In genomic region chr6:35920793-35921732, GRCh38 we compare ENCODE assay signal across 8 cellular contexts. TPM values are rescaled to one million over a fixed set of nuclear protein-coding genes. Genes with fewer than 3 reads are reported as not detected.
A peak's percentile ranks its signal among the peaks of the same experiment; 100 is the strongest.
DNase-seq lines count a peak whose midpoint lies in the region; ATAC-seq and TF ChIP-seq lines count a peak whose summit lies in the region.

TSS of gene SRPK1 (minus strand) at chr6:35921098. CDS start at chr6:35921056, 42 bp downstream.

- H3K4me3 ChIP-seq in GM08714 (ENCODE audit: low read length) (peak within 1 kb of the TSS; percentile 99), testis (peak within 1 kb of the TSS; percentile 77 to 80)

- H3K4me3 Mint-ChIP-seq in HFFc6 (peak within 1 kb of the TSS; percentile 99), glutamatergic neuron (ENCODE audit: unreplicated experiment) (peak within 1 kb of the TSS; percentile 100), osteocyte (ENCODE audit: unreplicated experiment) (peak within 1 kb of the TSS; percentile 96)

- no peak for TF ChIP-seq POLR2A in testis (IDR thresholded peaks at IDR 0.05)

- H3K27me3 Mint-ChIP-seq in HFFc6 (ENCODE audit: insufficient read depth) (no peaks in the 10 kb centered on the region; the same call in 1 of the 2 replicates), glutamatergic neuron (ENCODE audit: unreplicated experiment) (peaks cover 5% of the 10 kb centered on the region), osteocyte (ENCODE audit: unreplicated experiment) (no peaks in the 10 kb centered on the region)

- H3K9me3 Mint-ChIP-seq in HFFc6 (no peaks in the 10 kb centered on the region), glutamatergic neuron (ENCODE audit: unreplicated experiment) (peaks cover 5% of the 10 kb centered on the region), osteocyte (ENCODE audit: unreplicated experiment) (no peaks in the 10 kb centered on the region)
- no peaks in the 10 kb centered on the region for H3K9me3 Mint-ChIP-seq in activated naive CD4-positive, alpha-beta T cell treated with anti-CD3 and anti-CD28 coated beads, Interleukin-2, amount 50 U/mL, for 72 hours

- 0 to 1% methylated on average over 13 to 69 of the region's 69 CpGs for WGBS in testis, 2 donors

- H3K4me1 Mint-ChIP-seq in HFFc6 (ENCODE audit: low read depth) = peaks cover 53% of the 10 kb centered on the region
- H3K4me1 Mint-ChIP-seq in glutamatergic neuron (ENCODE audit: low read depth, unreplicated experiment) = peaks cover 25% of the 10 kb centered on the region
- H3K4me1 Mint-ChIP-seq in osteocyte (ENCODE audit: unreplicated experiment) = peaks cover 37% of the 10 kb centered on the region

- TF ChIP-seq CTCF in HFFc6 (IDR thresholded peaks at IDR 0.05) = no peak
- TF ChIP-seq CTCF in glutamatergic neuron (IDR thresholded peaks at IDR 0.05; ENCODE audit: partially characterized antibody, unreplicated experiment) = no peak
- TF ChIP-seq CTCF in osteocyte (IDR thresholded peaks at IDR 0.05) = no peak
- TF ChIP-seq CTCF in testis (IDR thresholded peaks at IDR 0.05) = no peak

- peak; percentile 74 to 85 for ATAC-seq in activated naive CD4-positive, alpha-beta T cell treated with anti-CD3 and anti-CD28 coated beads, Interleukin-2, amount 50 U/mL, for 72 hours

- H3K36me3 Mint-ChIP-seq in HFFc6 (ENCODE audit: low read depth) (peaks cover 13% of the 10 kb centered on the region; the same call in 1 of the 2 replicates), glutamatergic neuron (ENCODE audit: unreplicated experiment) (no peaks in the 10 kb centered on the region), osteocyte (ENCODE audit: unreplicated experiment) (peaks cover 4% of the 10 kb centered on the region)
- H3K36me3 Mint-ChIP-seq in activated naive CD4-positive, alpha-beta T cell treated with anti-CD3 and anti-CD28 coated beads, Interleukin-2, amount 50 U/mL, for 72 hours = peaks cover 28 to 36% of the 10 kb centered on the region in 2 donors

- no peaks in the 10 kb centered on the region for H3K27me3 ChIP-seq in testis

- H3K36me3 ChIP-seq in testis (ENCODE audit: low read depth, missing control alignments) = no peaks in the 10 kb centered on the region

- peak; percentile 68 for DNase-seq in HFFc6
- DNase-seq in NCI-H1048 (lab: John Stamatoyannopoulos, UW) = peak; percentile 70
- DNase-seq in SKM-1 treated with dmso at 0.1 percent for 144 hours (lab: John Stamatoyannopoulos, UW; ENCODE audit: unreplicated experiment) = peak; percentile 81
- peak; percentile 86 to 92 for DNase-seq in activated naive CD4-positive, alpha-beta T cell treated with anti-CD3 and anti-CD28 coated beads, Interleukin-2, amount 50 U/mL, for 72 hours (ENCODE audit: low spot score in 2 of 2)
- peak; percentile 92 for DNase-seq in glutamatergic neuron
- DNase-seq in osteocyte (ENCODE audit: extremely low spot score, unreplicated experiment) = peak; percentile 95
- peak; percentile 91 for DNase-seq in testis

- H3K27ac Mint-ChIP-seq in HFFc6 = peak within 1 kb of the TSS; percentile 91
- H3K27ac Mint-ChIP-seq in activated naive CD4-positive, alpha-beta T cell treated with anti-CD3 and anti-CD28 coated beads, Interleukin-2, amount 50 U/mL, for 72 hours = peak within 1 kb of the TSS; percentile 98
- peak within 1 kb of the TSS; percentile 94 for H3K27ac Mint-ChIP-seq in glutamatergic neuron (ENCODE audit: unreplicated experiment)
- peak within 1 kb of the TSS; percentile 79 for H3K27ac Mint-ChIP-seq in osteocyte (ENCODE audit: unreplicated experiment)

- intact Hi-C loops in testis (cut with DNase I; ENCODE audit: low total_unique reads) = no loop called here

- H3K9me3 ChIP-seq in testis = no peaks in the 10 kb centered on the region

- peak within 1 kb of the TSS; percentile 46 to 82 for H3K27ac ChIP-seq in testis

- peaks cover 5% of the 10 kb centered on the region for H3K4me1 ChIP-seq in testis

RNA-seq across cellular contexts. Expression of gene SRPK1, which starts in this region (rescaled TPM):
- 10 to 100 TPM; 45.9 to 55.2 (median 48.3) TPM for total RNA-seq in HFFc6 (2021; fragmentation: NEBNext Ultra II Directional; extraction: Animal tissue kit (Norgen Biotek cat#: 25700))
- 100 to 1,000 TPM; 102 to 138 TPM for total RNA-seq in activated naive CD4-positive, alpha-beta T cell treated with anti-CD3 and anti-CD28 coated beads, Interleukin-2, amount 50 U/mL, for 72 hours
- 89.8 TPM for total RNA-seq in glutamatergic neuron (ENCODE audit: unreplicated experiment)
- 36.0 and 39.1 TPM in 2 replicates for total RNA-seq in osteocyte
- total RNA-seq in testis = 10 to 100 TPM; 77.3 to 84.6 TPM
- polyA plus RNA-seq in testis (ENCODE audit: insufficient read depth, low read depth, low replicate concordance) = 86.3 TPM

Comparison
In these comparisons a context has a peak if more than half of its experiments do, and no peak if none do; other contexts are left out.
1. Peak in every context shown above with its lines: DNase-seq, ATAC-seq, H3K4me3 ChIP-seq and H3K27ac ChIP-seq.